Comparison of ENCODE assay signal across 10 cellular contexts in the genomic region with DNA sequence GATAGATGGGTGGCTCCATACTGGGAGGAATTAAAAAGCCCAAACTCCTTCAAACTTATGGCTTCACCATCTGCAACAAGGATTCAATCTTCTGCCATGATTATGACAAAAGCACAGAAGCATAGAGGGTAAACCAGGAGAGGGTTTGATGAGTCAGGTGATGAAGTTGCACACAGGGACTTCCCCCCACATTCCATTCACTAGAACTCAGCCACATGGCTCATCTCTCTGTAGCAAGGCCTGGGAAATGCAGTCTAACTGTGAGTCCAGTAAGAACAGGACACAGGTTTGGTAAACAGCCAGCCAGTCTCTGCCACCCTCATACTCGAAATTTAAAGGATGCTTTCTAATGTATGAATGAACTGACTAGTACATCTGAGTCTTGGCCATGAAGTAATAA.
A peak's percentile ranks its signal among the peaks of the same experiment; 100 is the strongest.
DNase-seq lines count a peak whose midpoint lies in the region; ATAC-seq, FAIRE-seq and TF ChIP-seq lines count a peak whose summit lies in the region.
"Had no signal": no experiment of that assay in that cellular context is flagged by ENCODE, and none has a peak within 500 bp of the region (broad histone marks: within the 10 kb centered on the region; RNA-seq: fewer than 3 reads in every experiment).

No MANE protein-coding gene starts in this region.

- peak; percentile 80 to 81 for ATAC-seq in activated CD4-positive, CD25-positive, alpha-beta regulatory T cell treated with anti-CD3 and anti-CD28 coated beads, Interleukin-2, amount 50 U/mL, for 24 hours
- ATAC-seq in HG03159 (IDR thresholded peaks at IDR 0.05; ENCODE audit: unreplicated experiment), result no peak

- H2BK15ac ChIP-seq in H1 (ENCODE audit: low read length), result no peak overlapping the region

- no peak overlapping the region for H4K5ac ChIP-seq in H1 (ENCODE audit: insufficient read length, low read depth, low read length)

- no peak overlapping the region for H2AK5ac ChIP-seq in H1 (ENCODE audit: low read depth, low read length)

- H4K8ac ChIP-seq in H1 (ENCODE audit: extremely low read depth, insufficient read depth, low read length), result no peak overlapping the region

- H3K23me2 ChIP-seq in H1 (ENCODE audit: low read depth, low read length), result no peaks in the 10 kb centered on the region

- CTCF ChIA-PET in H1 (lab: Charles Lee; ENCODE audit: partially characterized antibody), result interaction anchor here (0.7 to 4.4 kb wide), 2 partner anchors 16 to 18 kb away, joined by 3 to 13 read pairs; no protein-coding TSS in a partner anchor

- in situ Hi-C loops in HAP-1 (cut with MboI; ENCODE audit: low sequenced_read_pairs), result no loop called here

- H3K36me3 ChIP-seq in H1 (ENCODE audit: control insufficient read depth in 2 of 4, insufficient read depth in 4 of 4, low read length in 3 of 4) (no peaks in the 10 kb centered on the region; a peak in 1 of 8 replicates), smooth muscle cell (ENCODE audit: low read depth) (no peaks in the 10 kb centered on the region), HAP-1 (replicated peaks) (no peaks in the 10 kb centered on the region)

- no peaks in the 10 kb centered on the region for H3K79me2 ChIP-seq in H1 (ENCODE audit: control insufficient read depth in 1 of 2, insufficient read depth in 2 of 2, low read length in 2 of 2)
- no peaks in the 10 kb centered on the region for H3K79me2 ChIP-seq in smooth muscle cell (ENCODE audit: low read depth)

- TF ChIP-seq CTCF in H1 (IDR thresholded peaks at IDR 0.05; ENCODE audit: control extremely low read depth in 1 of 3, insufficient read depth in 1 of 3, low read depth in 1 of 3, low read length in 3 of 3), result no peak
- TF ChIP-seq CTCF in smooth muscle cell (IDR thresholded peaks at IDR 0.05; ENCODE audit: borderline replicate concordance, insufficient read depth, poor library complexity, severe bottlenecking), result no peak

- H3K27ac ChIP-seq in H1 (ENCODE audit: low read depth, low read length) (no peak overlapping the region), smooth muscle cell (ENCODE audit: low read depth) (peak overlapping the region; percentile 66)
- H3K27ac ChIP-seq: BLaER1 treated with 17β-estradiol and CSF1 and Interleukin-3, amounts not matched to agents 10 nM and 100 nM; VCaP had no signal

- H3K9ac ChIP-seq in H1 (replicated peaks in 1 of 4; ENCODE audit: extremely low read depth in 1 of 4, low read depth in 3 of 4, low read length in 3 of 4), result no peak overlapping the region
- peak overlapping the region; percentile 10 for H3K9ac ChIP-seq in smooth muscle cell (ENCODE audit: low read depth)
- H3K9ac ChIP-seq: BLaER1 treated with 17β-estradiol and CSF1 and Interleukin-3, amounts not matched to agents 10 nM and 100 nM had no signal

- H3K27me3 ChIP-seq in H1 (replicated peaks in 1 of 4; ENCODE audit: control insufficient read depth in 3 of 4, extremely low read depth in 1 of 4, insufficient read depth in 3 of 4, low read length in 3 of 4) (peaks cover 0 to 1% (median 0%) of the 10 kb centered on the region in 4 experiments; a peak in 1 of 7 replicates), smooth muscle cell (ENCODE audit: low read depth) (no peaks in the 10 kb centered on the region), HAP-1 (ENCODE audit: low read depth) (no peaks in the 10 kb centered on the region)
- H3K27me3 ChIP-seq: BLaER1 treated with 17β-estradiol and CSF1 and Interleukin-3, amounts not matched to agents 10 nM and 100 nM had no signal

- H2BK5ac ChIP-seq in H1 (ENCODE audit: low read depth, low read length), result no peak overlapping the region

- H3K56ac ChIP-seq in H1 (replicated peaks; ENCODE audit: insufficient read length, low read depth, low read length), result no peak overlapping the region

- no peak overlapping the region for H3K4me3 ChIP-seq in H1 (ENCODE audit: extremely low read depth in 1 of 4, insufficient read depth in 2 of 4, low read depth in 3 of 4, low read length in 4 of 4)
- H3K4me3 ChIP-seq in smooth muscle cell, result no peak overlapping the region
- no peak overlapping the region for H3K4me3 ChIP-seq in HAP-1
- H3K4me3 ChIP-seq: BLaER1 treated with 17β-estradiol and CSF1 and Interleukin-3, amounts not matched to agents 10 nM and 100 nM had no signal

- no peak overlapping the region for H2BK12ac ChIP-seq in H1 (ENCODE audit: low read depth, low read length)

- TF ChIP-seq EP300 in H1 (IDR thresholded peaks at IDR 0.05; ENCODE audit: borderline replicate concordance in 1 of 2, low read depth in 2 of 2, low read length in 2 of 2), result no peak

- H4K91ac ChIP-seq in H1 (replicated peaks; ENCODE audit: insufficient read length, low read length), result no peak overlapping the region

- no peak overlapping the region for H3K18ac ChIP-seq in H1 (ENCODE audit: extremely low read depth, low read length)

- H2BK120ac ChIP-seq in H1 (replicated peaks; ENCODE audit: low read depth, low read length), result no peak overlapping the region

- no peak overlapping the region for H3K4ac ChIP-seq in H1 (replicated peaks; ENCODE audit: insufficient read length, low read depth, low read length)

- no peak overlapping the region for H3K14ac ChIP-seq in H1 (ENCODE audit: insufficient read length)

- WGBS in H1 (ENCODE audit: extremely low coverage in 1 of 2, insufficient coverage in 1 of 2, insufficient read length in 1 of 2, insufficient replicate concordance in 2 of 2, low coverage in 1 of 2, low lambda C conversion rate in 2 of 2, missing lambda C conversion rate in 1 of 2), 2 experiments, result 83% methylated on average over 1 of the region's 1 CpG; no CpG with 5 or more reads in 1 of the 2 experiments
- 61% methylated on average over 1 of the region's 1 CpG for WGBS in smooth muscle cell (ENCODE audit: low lambda C conversion rate)

- FAIRE-seq in H1 (lab: Jason Lieb, UNC), result peak; percentile 24

- H3K23ac ChIP-seq in H1 (ENCODE audit: insufficient read length), result no peak overlapping the region

- no peak for TF ChIP-seq RAD21 in H1 (IDR thresholded peaks at IDR 0.05 in 1 of 2, conservative IDR thresholded peaks at IDR 0.05 in 1 of 2; ENCODE audit: low read depth in 2 of 2, low read length in 2 of 2)

- DNase-seq in activated CD4-positive, CD25-positive, alpha-beta regulatory T cell treated with anti-CD3 and anti-CD28 coated beads, Interleukin-2, amount 50 U/mL, for 72 hours, result no peak
- DNase-seq in RPMI7951 (ENCODE audit: low read depth), result peak; percentile 95
- no peak for DNase-seq in H1 (ENCODE audit: low read depth in 1 of 2, low spot score in 2 of 2)
- no peak for DNase-seq in smooth muscle cell (lab: John Stamatoyannopoulos, UW; ENCODE audit: unreplicated experiment)
- DNase-seq in HAP-1 (ENCODE audit: low spot score in 2 of 2), result no peak
- no peak for DNase-seq in central memory CD4-positive, alpha-beta T cell

- H4K20me1 ChIP-seq in H1 (replicated peaks in 1 of 2; ENCODE audit: control insufficient read depth in 1 of 2, insufficient read depth in 2 of 2, low read length in 2 of 2) (no peaks in the 10 kb centered on the region), smooth muscle cell (ENCODE audit: low read depth) (peaks cover 24% of the 10 kb centered on the region)

- TF ChIP-seq POLR2A in H1 (IDR thresholded peaks at IDR 0.05; ENCODE audit: control extremely low read depth in 1 of 2, low read depth in 2 of 2, low read length in 2 of 2), result no peak

- POLR2A ChIA-PET in H1 (lab: Charles Lee; ENCODE audit: partially characterized antibody), result interaction anchor here (1.7 kb wide), 1 partner anchor 17 kb away, joined by 4 read pairs; no protein-coding TSS in a partner anchor

- H3K4me2 ChIP-seq in H1 (ENCODE audit: insufficient read depth in 1 of 2, low read depth in 2 of 2, low read length in 2 of 2), result no peak overlapping the region
- H3K4me2 ChIP-seq in smooth muscle cell, result peak overlapping the region; percentile 43
- H3K4me2 ChIP-seq: BLaER1 treated with 17β-estradiol and CSF1 and Interleukin-3, amounts not matched to agents 10 nM and 100 nM had no signal

- no peaks in the 10 kb centered on the region for H3F3A ChIP-seq in smooth muscle cell (ENCODE audit: low read depth)

- no peak overlapping the region for H2AFZ ChIP-seq in H1 (ENCODE audit: low read length)
- H2AFZ ChIP-seq in smooth muscle cell (ENCODE audit: low read depth), result no peak overlapping the region

- H3K79me1 ChIP-seq in H1 (ENCODE audit: low read depth, low read length), result no peaks in the 10 kb centered on the region

- H3K4me1 ChIP-seq in H1 (replicated peaks in 1 of 4; ENCODE audit: control insufficient read depth in 3 of 4, insufficient read depth in 4 of 4, low read length in 3 of 4) (peaks cover 0 to 4% (median 0%) of the 10 kb centered on the region in 4 experiments; a peak in 2 of 7 replicates), smooth muscle cell (ENCODE audit: low read depth) (peaks cover 4% of the 10 kb centered on the region), HAP-1 (no peaks in the 10 kb centered on the region; the same call in 1 of the 2 replicates)
- H3K4me1 ChIP-seq: BLaER1 treated with 17β-estradiol and CSF1 and Interleukin-3, amounts not matched to agents 10 nM and 100 nM had no signal

- H3K9me3 ChIP-seq in H1 (ENCODE audit: insufficient read depth in 2 of 2, low read depth in 1 of 2, low read length in 1 of 2) (no peaks in the 10 kb centered on the region), smooth muscle cell (replicated peaks; ENCODE audit: low read depth) (no peaks in the 10 kb centered on the region), HAP-1 (no peaks in the 10 kb centered on the region)
- H3K9me3 ChIP-seq: BLaER1 treated with 17β-estradiol and CSF1 and Interleukin-3, amounts not matched to agents 10 nM and 100 nM had no signal

- no peak overlapping the region for H2BK20ac ChIP-seq in H1 (ENCODE audit: low read length)

TF ChIP-seq in H1, 55 proteins besides CTCF, POLR2A, EP300 and RAD21:
- TF ChIP-seq CHD1 (IDR thresholded peaks at IDR 0.05; ENCODE audit: low read depth, low read length) (no peak), SP1 (IDR thresholded peaks at IDR 0.05; ENCODE audit: low read depth, low read length) (0 out of 2 replicates have a peak, but pooled peaks have one; percentile 8), TEAD4 (IDR thresholded peaks at IDR 0.05; ENCODE audit: low read depth, low read length) (peak; percentile 39; the same call in 1 of the 2 replicates), TAF1 (IDR thresholded peaks at IDR 0.05; ENCODE audit: low read depth, low read length) (0 out of 2 replicates have a peak, but pooled peaks have one; percentile 27)
- TF ChIP-seq, protein P1, sequence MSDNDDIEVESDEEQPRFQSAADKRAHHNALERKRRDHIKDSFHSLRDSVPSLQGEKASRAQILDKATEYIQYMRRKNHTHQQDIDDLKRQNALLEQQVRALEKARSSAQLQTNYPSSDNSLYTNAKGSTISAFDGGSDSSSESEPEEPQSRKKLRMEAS (IDR thresholded peaks at IDR 0.05), result peak; percentile 54
- TF ChIP-seq, protein P2, sequence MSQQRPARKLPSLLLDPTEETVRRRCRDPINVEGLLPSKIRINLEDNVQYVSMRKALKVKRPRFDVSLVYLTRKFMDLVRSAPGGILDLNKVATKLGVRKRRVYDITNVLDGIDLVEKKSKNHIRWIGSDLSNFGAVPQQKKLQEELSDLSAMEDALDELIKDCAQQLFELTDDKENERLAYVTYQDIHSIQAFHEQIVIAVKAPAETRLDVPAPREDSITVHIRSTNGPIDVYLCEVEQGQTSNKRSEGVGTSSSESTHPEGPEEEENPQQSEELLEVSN (IDR thresholded peaks at IDR 0.05), result 0 out of 2 replicates have a peak, but pooled peaks have one; percentile 15
